Comparison of ENCODE assay signal across 1 cellular context in genomic region chr12:88035271-88035906, GRCh38.
TF ChIP-seq lines count a peak whose summit lies in the region.

No MANE protein-coding gene starts in this region.

TF ChIP-seq in HEK293, 187 proteins besides CTCF, POLR2A, EP300 and RAD21 (continued from another document):
- TF ChIP-seq, protein P1, sequence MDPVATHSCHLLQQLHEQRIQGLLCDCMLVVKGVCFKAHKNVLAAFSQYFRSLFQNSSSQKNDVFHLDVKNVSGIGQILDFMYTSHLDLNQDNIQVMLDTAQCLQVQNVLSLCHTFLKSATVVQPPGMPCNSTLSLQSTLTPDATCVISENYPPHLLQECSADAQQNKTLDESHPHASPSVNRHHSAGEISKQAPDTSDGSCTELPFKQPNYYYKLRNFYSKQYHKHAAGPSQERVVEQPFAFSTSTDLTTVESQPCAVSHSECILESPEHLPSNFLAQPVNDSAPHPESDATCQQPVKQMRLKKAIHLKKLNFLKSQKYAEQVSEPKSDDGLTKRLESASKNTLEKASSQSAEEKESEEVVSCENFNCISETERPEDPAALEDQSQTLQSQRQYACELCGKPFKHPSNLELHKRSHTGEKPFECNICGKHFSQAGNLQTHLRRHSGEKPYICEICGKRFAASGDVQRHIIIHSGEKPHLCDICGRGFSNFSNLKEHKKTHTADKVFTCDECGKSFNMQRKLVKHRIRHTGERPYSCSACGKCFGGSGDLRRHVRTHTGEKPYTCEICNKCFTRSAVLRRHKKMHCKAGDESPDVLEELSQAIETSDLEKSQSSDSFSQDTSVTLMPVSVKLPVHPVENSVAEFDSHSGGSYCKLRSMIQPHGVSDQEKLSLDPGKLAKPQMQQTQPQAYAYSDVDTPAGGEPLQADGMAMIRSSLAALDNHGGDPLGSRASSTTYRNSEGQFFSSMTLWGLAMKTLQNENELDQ (tag by site-specific recombination; IDR thresholded peaks at IDR 0.05; ENCODE audit: low read depth): no peak
- TF ChIP-seq, protein P2, sequence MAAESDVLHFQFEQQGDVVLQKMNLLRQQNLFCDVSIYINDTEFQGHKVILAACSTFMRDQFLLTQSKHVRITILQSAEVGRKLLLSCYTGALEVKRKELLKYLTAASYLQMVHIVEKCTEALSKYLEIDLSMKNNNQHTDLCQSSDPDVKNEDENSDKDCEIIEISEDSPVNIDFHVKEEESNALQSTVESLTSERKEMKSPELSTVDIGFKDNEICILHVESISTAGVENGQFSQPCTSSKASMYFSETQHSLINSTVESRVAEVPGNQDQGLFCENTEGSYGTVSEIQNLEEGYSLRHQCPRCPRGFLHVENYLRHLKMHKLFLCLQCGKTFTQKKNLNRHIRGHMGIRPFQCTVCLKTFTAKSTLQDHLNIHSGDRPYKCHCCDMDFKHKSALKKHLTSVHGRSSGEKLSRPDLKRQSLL (tag by site-specific recombination; IDR thresholded peaks at IDR 0.05): no peak
- no peak for TF ChIP-seq ZNF658 (tag by site-specific recombination; IDR thresholded peaks at IDR 0.05)
- TF ChIP-seq ZNF473 (tag by site-specific recombination; IDR thresholded peaks at IDR 0.05): no peak
- 0 out of 2 replicates have a peak, but pooled peaks have one; percentile 57 for TF ChIP-seq ZNF660 (tag by site-specific recombination; IDR thresholded peaks at IDR 0.05)
